Comparison of ENCODE assay signal across 1 cellular context in the genomic region with DNA sequence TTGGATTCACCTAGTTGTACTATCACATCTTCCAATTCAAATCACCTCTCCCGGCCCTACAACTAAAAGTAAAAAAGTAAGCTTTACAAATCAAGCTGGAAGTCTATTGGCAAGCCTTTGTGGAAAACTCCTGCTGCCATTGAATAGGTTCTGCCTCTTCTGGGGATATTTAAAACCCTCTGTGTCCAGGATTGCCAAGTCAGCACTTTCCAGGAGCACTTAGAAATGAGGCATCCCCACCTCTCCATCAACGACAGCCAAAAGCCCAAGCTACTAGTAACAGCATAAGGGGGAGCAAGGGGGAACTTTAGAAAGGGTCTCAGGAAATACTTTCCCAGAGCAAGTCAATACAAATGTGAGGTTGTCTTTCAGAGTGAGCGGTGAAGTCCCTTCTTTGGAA.
TF ChIP-seq lines count a peak whose summit lies in the region.

No MANE protein-coding gene starts in this region.

TF ChIP-seq in WTC11, 78 proteins besides CTCF, POLR2A, EP300 and RAD21 (continued from another document):
- TF ChIP-seq, protein P1, sequence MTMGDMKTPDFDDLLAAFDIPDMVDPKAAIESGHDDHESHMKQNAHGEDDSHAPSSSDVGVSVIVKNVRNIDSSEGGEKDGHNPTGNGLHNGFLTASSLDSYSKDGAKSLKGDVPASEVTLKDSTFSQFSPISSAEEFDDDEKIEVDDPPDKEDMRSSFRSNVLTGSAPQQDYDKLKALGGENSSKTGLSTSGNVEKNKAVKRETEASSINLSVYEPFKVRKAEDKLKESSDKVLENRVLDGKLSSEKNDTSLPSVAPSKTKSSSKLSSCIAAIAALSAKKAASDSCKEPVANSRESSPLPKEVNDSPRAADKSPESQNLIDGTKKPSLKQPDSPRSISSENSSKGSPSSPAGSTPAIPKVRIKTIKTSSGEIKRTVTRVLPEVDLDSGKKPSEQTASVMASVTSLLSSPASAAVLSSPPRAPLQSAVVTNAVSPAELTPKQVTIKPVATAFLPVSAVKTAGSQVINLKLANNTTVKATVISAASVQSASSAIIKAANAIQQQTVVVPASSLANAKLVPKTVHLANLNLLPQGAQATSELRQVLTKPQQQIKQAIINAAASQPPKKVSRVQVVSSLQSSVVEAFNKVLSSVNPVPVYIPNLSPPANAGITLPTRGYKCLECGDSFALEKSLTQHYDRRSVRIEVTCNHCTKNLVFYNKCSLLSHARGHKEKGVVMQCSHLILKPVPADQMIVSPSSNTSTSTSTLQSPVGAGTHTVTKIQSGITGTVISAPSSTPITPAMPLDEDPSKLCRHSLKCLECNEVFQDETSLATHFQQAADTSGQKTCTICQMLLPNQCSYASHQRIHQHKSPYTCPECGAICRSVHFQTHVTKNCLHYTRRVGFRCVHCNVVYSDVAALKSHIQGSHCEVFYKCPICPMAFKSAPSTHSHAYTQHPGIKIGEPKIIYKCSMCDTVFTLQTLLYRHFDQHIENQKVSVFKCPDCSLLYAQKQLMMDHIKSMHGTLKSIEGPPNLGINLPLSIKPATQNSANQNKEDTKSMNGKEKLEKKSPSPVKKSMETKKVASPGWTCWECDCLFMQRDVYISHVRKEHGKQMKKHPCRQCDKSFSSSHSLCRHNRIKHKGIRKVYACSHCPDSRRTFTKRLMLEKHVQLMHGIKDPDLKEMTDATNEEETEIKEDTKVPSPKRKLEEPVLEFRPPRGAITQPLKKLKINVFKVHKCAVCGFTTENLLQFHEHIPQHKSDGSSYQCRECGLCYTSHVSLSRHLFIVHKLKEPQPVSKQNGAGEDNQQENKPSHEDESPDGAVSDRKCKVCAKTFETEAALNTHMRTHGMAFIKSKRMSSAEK (CRISPR knock-in tag; IDR thresholded peaks at IDR 0.05; ENCODE audit: borderline replicate concordance) = no peak
- TF ChIP-seq, protein P2, sequence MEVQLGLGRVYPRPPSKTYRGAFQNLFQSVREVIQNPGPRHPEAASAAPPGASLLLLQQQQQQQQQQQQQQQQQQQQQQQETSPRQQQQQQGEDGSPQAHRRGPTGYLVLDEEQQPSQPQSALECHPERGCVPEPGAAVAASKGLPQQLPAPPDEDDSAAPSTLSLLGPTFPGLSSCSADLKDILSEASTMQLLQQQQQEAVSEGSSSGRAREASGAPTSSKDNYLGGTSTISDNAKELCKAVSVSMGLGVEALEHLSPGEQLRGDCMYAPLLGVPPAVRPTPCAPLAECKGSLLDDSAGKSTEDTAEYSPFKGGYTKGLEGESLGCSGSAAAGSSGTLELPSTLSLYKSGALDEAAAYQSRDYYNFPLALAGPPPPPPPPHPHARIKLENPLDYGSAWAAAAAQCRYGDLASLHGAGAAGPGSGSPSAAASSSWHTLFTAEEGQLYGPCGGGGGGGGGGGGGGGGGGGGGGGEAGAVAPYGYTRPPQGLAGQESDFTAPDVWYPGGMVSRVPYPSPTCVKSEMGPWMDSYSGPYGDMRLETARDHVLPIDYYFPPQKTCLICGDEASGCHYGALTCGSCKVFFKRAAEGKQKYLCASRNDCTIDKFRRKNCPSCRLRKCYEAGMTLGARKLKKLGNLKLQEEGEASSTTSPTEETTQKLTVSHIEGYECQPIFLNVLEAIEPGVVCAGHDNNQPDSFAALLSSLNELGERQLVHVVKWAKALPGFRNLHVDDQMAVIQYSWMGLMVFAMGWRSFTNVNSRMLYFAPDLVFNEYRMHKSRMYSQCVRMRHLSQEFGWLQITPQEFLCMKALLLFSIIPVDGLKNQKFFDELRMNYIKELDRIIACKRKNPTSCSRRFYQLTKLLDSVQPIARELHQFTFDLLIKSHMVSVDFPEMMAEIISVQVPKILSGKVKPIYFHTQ (CRISPR knock-in tag; IDR thresholded peaks at IDR 0.05) = no peak
- no peak for TF ChIP-seq SP1 (CRISPR knock-in tag; conservative IDR thresholded peaks at IDR 0.05)
- TF ChIP-seq ATF1 (CRISPR knock-in tag; IDR thresholded peaks at IDR 0.05) = no peak
- TF ChIP-seq NFE2L1 (CRISPR knock-in tag; IDR thresholded peaks at IDR 0.05) = no peak
- TF ChIP-seq, protein P3, sequence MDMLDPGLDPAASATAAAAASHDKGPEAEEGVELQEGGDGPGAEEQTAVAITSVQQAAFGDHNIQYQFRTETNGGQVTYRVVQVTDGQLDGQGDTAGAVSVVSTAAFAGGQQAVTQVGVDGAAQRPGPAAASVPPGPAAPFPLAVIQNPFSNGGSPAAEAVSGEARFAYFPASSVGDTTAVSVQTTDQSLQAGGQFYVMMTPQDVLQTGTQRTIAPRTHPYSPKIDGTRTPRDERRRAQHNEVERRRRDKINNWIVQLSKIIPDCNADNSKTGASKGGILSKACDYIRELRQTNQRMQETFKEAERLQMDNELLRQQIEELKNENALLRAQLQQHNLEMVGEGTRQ (CRISPR knock-in tag; IDR thresholded peaks at IDR 0.05) = no peak
- TF ChIP-seq JUN (CRISPR knock-in tag; IDR thresholded peaks at IDR 0.05) = no peak
- TF ChIP-seq SMAD3 (CRISPR knock-in tag; IDR thresholded peaks at IDR 0.05; ENCODE audit: borderline replicate concordance) = no peak
- no peak for TF ChIP-seq ZNF138 (CRISPR knock-in tag; conservative IDR thresholded peaks at IDR 0.05)
- TF ChIP-seq, protein P4, sequence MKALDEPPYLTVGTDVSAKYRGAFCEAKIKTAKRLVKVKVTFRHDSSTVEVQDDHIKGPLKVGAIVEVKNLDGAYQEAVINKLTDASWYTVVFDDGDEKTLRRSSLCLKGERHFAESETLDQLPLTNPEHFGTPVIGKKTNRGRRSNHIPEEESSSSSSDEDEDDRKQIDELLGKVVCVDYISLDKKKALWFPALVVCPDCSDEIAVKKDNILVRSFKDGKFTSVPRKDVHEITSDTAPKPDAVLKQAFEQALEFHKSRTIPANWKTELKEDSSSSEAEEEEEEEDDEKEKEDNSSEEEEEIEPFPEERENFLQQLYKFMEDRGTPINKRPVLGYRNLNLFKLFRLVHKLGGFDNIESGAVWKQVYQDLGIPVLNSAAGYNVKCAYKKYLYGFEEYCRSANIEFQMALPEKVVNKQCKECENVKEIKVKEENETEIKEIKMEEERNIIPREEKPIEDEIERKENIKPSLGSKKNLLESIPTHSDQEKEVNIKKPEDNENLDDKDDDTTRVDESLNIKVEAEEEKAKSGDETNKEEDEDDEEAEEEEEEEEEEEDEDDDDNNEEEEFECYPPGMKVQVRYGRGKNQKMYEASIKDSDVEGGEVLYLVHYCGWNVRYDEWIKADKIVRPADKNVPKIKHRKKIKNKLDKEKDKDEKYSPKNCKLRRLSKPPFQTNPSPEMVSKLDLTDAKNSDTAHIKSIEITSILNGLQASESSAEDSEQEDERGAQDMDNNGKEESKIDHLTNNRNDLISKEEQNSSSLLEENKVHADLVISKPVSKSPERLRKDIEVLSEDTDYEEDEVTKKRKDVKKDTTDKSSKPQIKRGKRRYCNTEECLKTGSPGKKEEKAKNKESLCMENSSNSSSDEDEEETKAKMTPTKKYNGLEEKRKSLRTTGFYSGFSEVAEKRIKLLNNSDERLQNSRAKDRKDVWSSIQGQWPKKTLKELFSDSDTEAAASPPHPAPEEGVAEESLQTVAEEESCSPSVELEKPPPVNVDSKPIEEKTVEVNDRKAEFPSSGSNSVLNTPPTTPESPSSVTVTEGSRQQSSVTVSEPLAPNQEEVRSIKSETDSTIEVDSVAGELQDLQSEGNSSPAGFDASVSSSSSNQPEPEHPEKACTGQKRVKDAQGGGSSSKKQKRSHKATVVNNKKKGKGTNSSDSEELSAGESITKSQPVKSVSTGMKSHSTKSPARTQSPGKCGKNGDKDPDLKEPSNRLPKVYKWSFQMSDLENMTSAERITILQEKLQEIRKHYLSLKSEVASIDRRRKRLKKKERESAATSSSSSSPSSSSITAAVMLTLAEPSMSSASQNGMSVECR (CRISPR knock-in tag; IDR thresholded peaks at IDR 0.05; ENCODE audit: borderline replicate concordance) = no peak
- TF ChIP-seq, protein P5, sequence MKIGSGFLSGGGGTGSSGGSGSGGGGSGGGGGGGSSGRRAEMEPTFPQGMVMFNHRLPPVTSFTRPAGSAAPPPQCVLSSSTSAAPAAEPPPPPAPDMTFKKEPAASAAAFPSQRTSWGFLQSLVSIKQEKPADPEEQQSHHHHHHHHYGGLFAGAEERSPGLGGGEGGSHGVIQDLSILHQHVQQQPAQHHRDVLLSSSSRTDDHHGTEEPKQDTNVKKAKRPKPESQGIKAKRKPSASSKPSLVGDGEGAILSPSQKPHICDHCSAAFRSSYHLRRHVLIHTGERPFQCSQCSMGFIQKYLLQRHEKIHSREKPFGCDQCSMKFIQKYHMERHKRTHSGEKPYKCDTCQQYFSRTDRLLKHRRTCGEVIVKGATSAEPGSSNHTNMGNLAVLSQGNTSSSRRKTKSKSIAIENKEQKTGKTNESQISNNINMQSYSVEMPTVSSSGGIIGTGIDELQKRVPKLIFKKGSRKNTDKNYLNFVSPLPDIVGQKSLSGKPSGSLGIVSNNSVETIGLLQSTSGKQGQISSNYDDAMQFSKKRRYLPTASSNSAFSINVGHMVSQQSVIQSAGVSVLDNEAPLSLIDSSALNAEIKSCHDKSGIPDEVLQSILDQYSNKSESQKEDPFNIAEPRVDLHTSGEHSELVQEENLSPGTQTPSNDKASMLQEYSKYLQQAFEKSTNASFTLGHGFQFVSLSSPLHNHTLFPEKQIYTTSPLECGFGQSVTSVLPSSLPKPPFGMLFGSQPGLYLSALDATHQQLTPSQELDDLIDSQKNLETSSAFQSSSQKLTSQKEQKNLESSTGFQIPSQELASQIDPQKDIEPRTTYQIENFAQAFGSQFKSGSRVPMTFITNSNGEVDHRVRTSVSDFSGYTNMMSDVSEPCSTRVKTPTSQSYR (CRISPR knock-in tag; IDR thresholded peaks at IDR 0.05) = no peak
- TF ChIP-seq, protein P6, sequence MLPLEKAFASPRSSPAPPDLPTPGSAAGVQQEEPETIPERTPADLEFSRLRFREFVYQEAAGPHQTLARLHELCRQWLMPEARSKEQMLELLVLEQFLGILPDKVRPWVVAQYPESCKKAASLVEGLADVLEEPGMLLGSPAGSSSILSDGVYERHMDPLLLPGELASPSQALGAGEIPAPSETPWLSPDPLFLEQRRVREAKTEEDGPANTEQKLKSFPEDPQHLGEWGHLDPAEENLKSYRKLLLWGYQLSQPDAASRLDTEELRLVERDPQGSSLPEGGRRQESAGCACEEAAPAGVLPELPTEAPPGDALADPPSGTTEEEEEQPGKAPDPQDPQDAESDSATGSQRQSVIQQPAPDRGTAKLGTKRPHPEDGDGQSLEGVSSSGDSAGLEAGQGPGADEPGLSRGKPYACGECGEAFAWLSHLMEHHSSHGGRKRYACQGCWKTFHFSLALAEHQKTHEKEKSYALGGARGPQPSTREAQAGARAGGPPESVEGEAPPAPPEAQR (CRISPR knock-in tag; IDR thresholded peaks at IDR 0.05) = no peak
- TF ChIP-seq CBFB (CRISPR knock-in tag; IDR thresholded peaks at IDR 0.05; ENCODE audit: low read depth) = no peak
